22 cellular contexts compared by ENCODE assay signal in genomic region chr6:144252289-144252688, GRCh38. TPM values are rescaled to one million over a fixed set of nuclear protein-coding genes. Genes with fewer than 3 reads are reported as not detected.
A peak's percentile ranks its signal among the peaks of the same experiment; 100 is the strongest.
DNase-seq lines count a peak whose midpoint lies in the region; ATAC-seq, FAIRE-seq and TF ChIP-seq lines count a peak whose summit lies in the region.
"Had no signal": no experiment of that assay in that cellular context is flagged by ENCODE, and none has a peak within 500 bp of the region (broad histone marks: within the 10 kb centered on the region; RNA-seq: fewer than 3 reads in every experiment).

No MANE protein-coding gene starts in this region.

- peak; percentile 56 for ATAC-seq in omental fat pad (ENCODE audit: low FRiP score)
- ATAC-seq in GM21619 (IDR thresholded peaks at IDR 0.05; ENCODE audit: unreplicated experiment): no peak
- ATAC-seq: GM23338, Panc1 had no signal

- no peak for TF ChIP-seq CTCF in omental fat pad (IDR thresholded peaks at IDR 0.05)

- no peak for FAIRE-seq in frontal cortex (lab: Jason Lieb, UNC)
- FAIRE-seq: GM12891, HTR-8/SVneo had no signal

- DNase-seq in AG20443 (ENCODE audit: low spot score) (peak; percentile 31), LHCN-M2 (ENCODE audit: low read depth) (peak; percentile 27), fibroblast of gingiva (ENCODE audit: low read depth) (peak; percentile 85), omental fat pad (ENCODE audit: low spot score) (no peak), activated T-cell treated with anti-CD3 and anti-CD28 coated beads for 4 hours (no peak), frontal cortex (ENCODE audit: low spot score in 2 of 2) (no peak)
- DNase-seq: CD4-positive, CD25-positive, alpha-beta regulatory T cell; KG1; NCI-H1105; NCI-H146; NCI-H2029; NCI-H226; NCI-H510A treated with DMSO at 0.1 percent for 48 hours; NCI-H774; NK-92 treated with Interleukin-12 subunit alpha and Interleukin-12 subunit beta, amount 100 ng/mL, for 24 hours; SIG-M5; SK-N-SH had no signal

RNA-seq across cellular contexts. Expression of gene UTRN, which starts 32.8 kb away (rescaled TPM):
- total RNA-seq in LHCN-M2 (2014; rRNA removed) (71.8 and 92.4 TPM in 2 replicates), omental fat pad (100 to 1,000 TPM; 172 to 283 (median 226) TPM), frontal cortex (33.8 TPM)
- polyA plus RNA-seq in LHCN-M2 (2012): 21.7 TPM

Comparison
In these comparisons a context has a peak if more than half of its experiments do, and no peak if none do; other contexts are left out.
1. DNase-seq: peak in AG20443 (single experiment), LHCN-M2 (single experiment) and fibroblast of gingiva (single experiment); none in omental fat pad (single experiment), activated T-cell treated with anti-CD3 and anti-CD28 coated beads for 4 hours (single experiment) and frontal cortex (0 of 2).